ENCODE assay signal across 27 cellular contexts in the genomic region with DNA sequence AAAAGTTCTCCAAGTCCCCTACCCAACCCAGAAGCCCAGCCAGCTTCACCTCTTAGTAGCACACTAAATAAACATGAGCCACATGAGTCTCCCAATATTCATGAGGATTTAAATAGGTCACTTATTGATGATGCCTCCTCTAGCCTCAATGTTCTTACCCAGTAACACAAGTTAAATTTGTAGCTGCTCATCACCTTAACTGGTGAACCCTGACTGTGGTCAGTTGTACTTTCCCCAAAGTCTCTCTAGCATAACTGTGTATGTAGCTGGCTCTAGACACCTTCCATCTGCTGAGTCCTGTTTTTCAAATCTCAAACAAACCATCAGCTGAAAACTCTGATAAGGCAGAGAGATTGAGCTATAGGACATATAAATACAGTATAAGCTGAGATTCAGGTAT.
A peak's percentile ranks its signal among the peaks of the same experiment; 100 is the strongest.
DNase-seq lines count a peak whose midpoint lies in the region; ATAC-seq and TF ChIP-seq lines count a peak whose summit lies in the region.
"Had no signal": no experiment of that assay in that cellular context is flagged by ENCODE, and none has a peak within 500 bp of the region (broad histone marks: within the 10 kb centered on the region; RNA-seq: fewer than 3 reads in every experiment).

No MANE protein-coding gene starts in this region.

- DNase-seq in adrenal gland: no peak
- no peak for DNase-seq in mesenteric fat pad (ENCODE audit: low spot score)
- DNase-seq in activated CD4-positive, alpha-beta T cell treated with anti-CD3 and anti-CD28 coated beads for 36 hours: no peak
- no peak for DNase-seq in NCI-H2227 (lab: John Stamatoyannopoulos, UW; ENCODE audit: unreplicated experiment)
- DNase-seq: activated CD4-positive, alpha-beta T cell treated with anti-CD3 and anti-CD28 coated beads, Interleukin-2, amount 50 U/mL, for 48 hours; activated CD4-positive, CD25-positive, alpha-beta regulatory T cell; activated CD8-positive, alpha-beta memory T cell treated with anti-CD3 and anti-CD28 coated beads, Interleukin-2, amount 50 U/mL, for 4 hours; activated effector memory CD4-positive, alpha-beta T cell treated with Interleukin-2 at 50 U/mL for 16 hours; activated naive CD8-positive, alpha-beta T cell treated with anti-CD3 and anti-CD28 coated beads for 36 hours; cerebellar nuclear complex; GOT3; heart left ventricle; MV-4-11; NCI-H1694; NCI-H2171; NCI-H524; stimulated activated CD4-positive, alpha-beta T cell treated with anti-CD3 and anti-CD28 coated beads, Interleukin-4, amount 100 ng/mL, for 4 hours; stimulated activated naive CD8-positive, alpha-beta T cell treated with anti-CD3 and anti-CD28 coated beads, Interleukin-15, Interleukin-2, amounts not matched to agents 100 U/mL and 50 U/mL, for 24 hours; T-cell had no signal

- H3K9me3 Mint-ChIP-seq in activated CD4-positive, alpha-beta T cell treated with anti-CD3 and anti-CD28 coated beads for 36 hours (ENCODE audit: low read depth): peaks cover 19% of the 10 kb centered on the region

- no peaks in the 10 kb centered on the region for H3K9me3 ChIP-seq in adrenal gland (replicated peaks in 1 of 3)
- H3K9me3 ChIP-seq: vagina had no signal

- no peaks in the 10 kb centered on the region for H3K27me3 ChIP-seq in adrenal gland
- H3K27me3 ChIP-seq: heart left ventricle, vagina had no signal

- POLR2A ChIA-PET in activated CD4-positive, alpha-beta T cell treated with anti-CD3 and anti-CD28 coated beads for 36 hours (lab: Charles Lee): no interaction called here

- H3K36me3 Mint-ChIP-seq in activated CD4-positive, alpha-beta T cell treated with anti-CD3 and anti-CD28 coated beads for 36 hours (ENCODE audit: low read depth): no peaks in the 10 kb centered on the region
- H3K36me3 Mint-ChIP-seq: activated naive CD8-positive, alpha-beta T cell treated with anti-CD3 and anti-CD28 coated beads for 36 hours; CD14-positive monocyte; memory B cell; T-cell had no signal

- no peak overlapping the region for H3K27ac Mint-ChIP-seq in activated CD4-positive, alpha-beta T cell treated with anti-CD3 and anti-CD28 coated beads for 36 hours
- H3K27ac Mint-ChIP-seq: activated naive CD8-positive, alpha-beta T cell treated with anti-CD3 and anti-CD28 coated beads for 36 hours; CD14-positive monocyte; memory B cell; T-cell had no signal

- H3K27me3 Mint-ChIP-seq in activated CD4-positive, alpha-beta T cell treated with anti-CD3 and anti-CD28 coated beads for 36 hours: no peaks in the 10 kb centered on the region
- H3K27me3 Mint-ChIP-seq: activated naive CD8-positive, alpha-beta T cell treated with anti-CD3 and anti-CD28 coated beads for 36 hours; memory B cell; T-cell had no signal

- no peaks in the 10 kb centered on the region for H3K4me1 Mint-ChIP-seq in activated CD4-positive, alpha-beta T cell treated with anti-CD3 and anti-CD28 coated beads for 36 hours
- H3K4me1 Mint-ChIP-seq: activated naive CD8-positive, alpha-beta T cell treated with anti-CD3 and anti-CD28 coated beads for 36 hours; CD14-positive monocyte; memory B cell; T-cell had no signal

- H3K4me1 ChIP-seq in adrenal gland (replicated peaks in 1 of 2): no peaks in the 10 kb centered on the region
- H3K4me1 ChIP-seq: heart left ventricle, vagina had no signal

- CTCF ChIA-PET in activated CD4-positive, alpha-beta T cell treated with anti-CD3 and anti-CD28 coated beads for 36 hours (lab: Charles Lee): no interaction called here

- H3K4me3 ChIP-seq in adrenal gland: no peak overlapping the region
- H3K4me3 ChIP-seq: heart left ventricle, thoracic aorta, vagina had no signal

- ATAC-seq in GM18907 (IDR thresholded peaks at IDR 0.05; ENCODE audit: unreplicated experiment) (peak; percentile 95), HG02759 (IDR thresholded peaks at IDR 0.05; ENCODE audit: unreplicated experiment) (peak; percentile 98), HG03342 (IDR thresholded peaks at IDR 0.05; ENCODE audit: unreplicated experiment) (peak; percentile 81)
- ATAC-seq in activated CD4-positive, alpha-beta T cell treated with anti-CD3 and anti-CD28 coated beads for 36 hours: no peak
- ATAC-seq: heart left ventricle; sciatic nerve; stimulated activated naive CD8-positive, alpha-beta T cell treated with anti-CD3 and anti-CD28 coated beads, Interleukin-15, Interleukin-2, amounts not matched to agents 100 U/mL and 50 U/mL, for 24 hours; T-cell had no signal

- intact Hi-C loops in adrenal gland (cut with DNase I): no loop called here
- intact Hi-C loops in activated CD4-positive, alpha-beta T cell treated with anti-CD3 and anti-CD28 coated beads for 36 hours (cut with DNase I, micrococcal nuclease): no loop called here

- no peaks in the 10 kb centered on the region for H3K36me3 ChIP-seq in adrenal gland (replicated peaks in 1 of 2)
- H3K36me3 ChIP-seq: heart left ventricle, thoracic aorta, vagina had no signal

- no peak for TF ChIP-seq POLR2A in adrenal gland (IDR thresholded peaks at IDR 0.05)

- H3K4me3 Mint-ChIP-seq in activated CD4-positive, alpha-beta T cell treated with anti-CD3 and anti-CD28 coated beads for 36 hours: no peak overlapping the region
- H3K4me3 Mint-ChIP-seq: activated naive CD8-positive, alpha-beta T cell treated with anti-CD3 and anti-CD28 coated beads for 36 hours; CD14-positive monocyte; memory B cell; T-cell had no signal

- TF ChIP-seq CTCF in adrenal gland (IDR thresholded peaks at IDR 0.05): no peak

- no peak overlapping the region for H3K27ac ChIP-seq in adrenal gland
- H3K27ac ChIP-seq: heart left ventricle, thoracic aorta, vagina had no signal
